Comparison of ENCODE assay signal across 8 cellular contexts in genomic region chr12:188910-189621, GRCh38.
DNase-seq lines count a peak whose midpoint lies in the region; ATAC-seq and TF ChIP-seq lines count a peak whose summit lies in the region.

No MANE protein-coding gene starts in this region.

- no peak overlapping the region for H3K27ac Mint-ChIP-seq in stimulated activated naive CD8-positive, alpha-beta T cell treated with anti-CD3 and anti-CD28 coated beads, Interleukin-15, amount 100 ng/mL, for 72 hours

- H3K4me1 Mint-ChIP-seq in stimulated activated naive CD8-positive, alpha-beta T cell treated with anti-CD3 and anti-CD28 coated beads, Interleukin-15, amount 100 ng/mL, for 72 hours: peaks cover 10% of the 10 kb centered on the region

- peak; percentile 51 for DNase-seq in NCI-H345 (lab: John Stamatoyannopoulos, UW)
- DNase-seq in NCI-H345 treated with DMSO at 0.1 percent for 48 hours (lab: John Stamatoyannopoulos, UW; ENCODE audit: unreplicated experiment): no peak
- DNase-seq in NCI-H1694 treated with DMSO at 0.1 percent for 48 hours (lab: John Stamatoyannopoulos, UW): peak; percentile 59
- DNase-seq in activated T-cell treated with anti-CD3 and anti-CD28 coated beads for 4 hours: peak; percentile 2
- peak; percentile 39 for DNase-seq in fibroblast of mammary gland (ENCODE audit: low read depth)
- DNase-seq in stimulated activated naive CD8-positive, alpha-beta T cell treated with anti-CD3 and anti-CD28 coated beads, Interleukin-15, amount 100 ng/mL, for 72 hours: peak; percentile 45 to 56

- no peaks in the 10 kb centered on the region for H3K36me3 ChIP-seq in muscle layer of duodenum (ENCODE audit: control insufficient read depth in 1 of 2, insufficient read depth in 2 of 2, low read length in 2 of 2)

- no peak overlapping the region for H3K27ac ChIP-seq in muscle layer of duodenum (ENCODE audit: low read length)

- peaks cover 0 to 14% of the 10 kb centered on the region in 2 donors for H3K4me1 ChIP-seq in muscle layer of duodenum (ENCODE audit: control insufficient read depth in 1 of 2, insufficient read depth in 2 of 2, low read length in 2 of 2)

- H3K27me3 ChIP-seq in muscle layer of duodenum (ENCODE audit: low read depth, low read length): no peaks in the 10 kb centered on the region

- no peaks in the 10 kb centered on the region for H3K9me3 ChIP-seq in muscle layer of duodenum (ENCODE audit: control insufficient read depth in 1 of 2, low read length in 2 of 2)

- H3K27me3 Mint-ChIP-seq in stimulated activated naive CD8-positive, alpha-beta T cell treated with anti-CD3 and anti-CD28 coated beads, Interleukin-15, amount 100 ng/mL, for 72 hours: peaks cover 69% of the 10 kb centered on the region

- peak; percentile 83 for ATAC-seq in stimulated activated naive CD8-positive, alpha-beta T cell treated with anti-CD3 and anti-CD28 coated beads, Interleukin-15, amount 100 ng/mL, for 72 hours
- no peak for ATAC-seq in GM21515 (IDR thresholded peaks at IDR 0.05; ENCODE audit: unreplicated experiment)

- TF ChIP-seq CTCF in fibroblast of mammary gland (conservative IDR thresholded peaks at IDR 0.05; ENCODE audit: control insufficient read depth, insufficient read depth, low read depth, low read length): peak; percentile 40

- H3K4me3 ChIP-seq in fibroblast of mammary gland (ENCODE audit: control insufficient read depth, low read depth, low read length) (peak overlapping the region; percentile 38), muscle layer of duodenum (ENCODE audit: low read depth in 1 of 2, low read length in 2 of 2) (peak overlapping the region; percentile 55 to 65)

- H3K4me3 Mint-ChIP-seq in stimulated activated naive CD8-positive, alpha-beta T cell treated with anti-CD3 and anti-CD28 coated beads, Interleukin-15, amount 100 ng/mL, for 72 hours: peak overlapping the region; percentile 67 to 77

- no peaks in the 10 kb centered on the region for H3K9me3 Mint-ChIP-seq in stimulated activated naive CD8-positive, alpha-beta T cell treated with anti-CD3 and anti-CD28 coated beads, Interleukin-15, amount 100 ng/mL, for 72 hours
